In the genomic region with DNA sequence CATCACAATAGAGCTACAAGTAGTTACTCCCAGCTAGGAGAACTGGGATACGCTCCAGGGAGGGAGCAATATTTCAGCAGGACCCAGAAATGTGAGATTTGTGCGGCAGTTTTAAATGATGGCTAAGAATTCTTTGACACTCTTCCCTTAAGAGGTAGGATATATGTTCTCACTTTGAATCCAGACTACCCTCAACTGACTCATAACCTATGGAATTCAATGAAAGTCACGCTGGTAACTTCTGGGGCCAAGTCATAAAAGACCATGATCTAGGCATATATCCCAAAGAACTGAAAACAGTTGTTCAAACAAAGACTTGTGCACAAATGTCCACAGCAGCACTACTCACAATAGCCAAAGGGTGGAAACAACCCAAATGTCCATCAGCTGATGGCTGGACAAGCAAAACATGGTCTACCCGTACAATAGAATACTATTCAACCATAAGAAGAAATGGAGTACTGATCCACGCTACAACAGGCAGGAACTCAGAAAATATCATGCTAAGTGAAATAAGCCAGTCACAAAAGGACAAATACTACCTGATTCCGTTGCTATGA, we compare ENCODE assay signal across 1 cellular context.
TF ChIP-seq lines count a peak whose summit lies in the region.

No MANE protein-coding gene starts in this region.

TF ChIP-seq in HepG2, 621 proteins besides CTCF, POLR2A, EP300 and RAD21:
- no peak for TF ChIP-seq RARA (CRISPR knock-in tag; IDR thresholded peaks at IDR 0.05)
- no peak for TF ChIP-seq PAWR (CRISPR knock-in tag; IDR thresholded peaks at IDR 0.05; ENCODE audit: borderline replicate concordance)
- no peak for TF ChIP-seq ZNF513 (CRISPR knock-in tag; conservative IDR thresholded peaks at IDR 0.05)
- TF ChIP-seq STAT5B (CRISPR knock-in tag; IDR thresholded peaks at IDR 0.05), result no peak
- TF ChIP-seq, protein P1, sequence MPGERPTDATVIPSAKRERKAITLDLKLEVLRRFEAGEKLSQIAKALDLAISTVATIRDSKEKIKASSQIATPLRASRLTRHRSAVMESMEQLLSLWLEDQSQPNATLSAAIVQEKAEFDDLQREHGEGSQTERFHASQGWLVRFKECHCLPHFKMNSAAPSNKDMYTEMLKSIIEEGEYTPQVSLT (CRISPR knock-in tag; IDR thresholded peaks at IDR 0.05; ENCODE audit: borderline replicate concordance, low read depth), result no peak
- no peak for TF ChIP-seq ZBTB42 (CRISPR knock-in tag; IDR thresholded peaks at IDR 0.05)
- TF ChIP-seq ZNF335 (CRISPR knock-in tag; IDR thresholded peaks at IDR 0.05), result no peak
- no peak for TF ChIP-seq ZNF776 (CRISPR knock-in tag; IDR thresholded peaks at IDR 0.05)
- TF ChIP-seq PHB2 (IDR thresholded peaks at IDR 0.05; ENCODE audit: partially characterized antibody), result no peak
- TF ChIP-seq ZNF652 (CRISPR knock-in tag; IDR thresholded peaks at IDR 0.05; ENCODE audit: borderline replicate concordance, low read depth), result no peak
- TF ChIP-seq ZNF75D (CRISPR knock-in tag; IDR thresholded peaks at IDR 0.05; ENCODE audit: borderline replicate concordance), result no peak
- TF ChIP-seq, protein P2, sequence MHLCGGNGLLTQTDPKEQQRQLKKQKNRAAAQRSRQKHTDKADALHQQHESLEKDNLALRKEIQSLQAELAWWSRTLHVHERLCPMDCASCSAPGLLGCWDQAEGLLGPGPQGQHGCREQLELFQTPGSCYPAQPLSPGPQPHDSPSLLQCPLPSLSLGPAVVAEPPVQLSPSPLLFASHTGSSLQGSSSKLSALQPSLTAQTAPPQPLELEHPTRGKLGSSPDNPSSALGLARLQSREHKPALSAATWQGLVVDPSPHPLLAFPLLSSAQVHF (CRISPR knock-in tag; IDR thresholded peaks at IDR 0.05), result no peak
- no peak for TF ChIP-seq ZFX (CRISPR knock-in tag; IDR thresholded peaks at IDR 0.05; ENCODE audit: low read depth)
- TF ChIP-seq ZNF317 (CRISPR knock-in tag; IDR thresholded peaks at IDR 0.05), result no peak
- no peak for TF ChIP-seq ZNF576 (CRISPR knock-in tag; IDR thresholded peaks at IDR 0.05)
- no peak for TF ChIP-seq GMEB1 (CRISPR knock-in tag; IDR thresholded peaks at IDR 0.05; ENCODE audit: borderline replicate concordance)
- TF ChIP-seq REPIN1 (CRISPR knock-in tag; IDR thresholded peaks at IDR 0.05; ENCODE audit: borderline replicate concordance, low read depth), result no peak
- TF ChIP-seq ZNF777 (CRISPR knock-in tag; IDR thresholded peaks at IDR 0.05), result no peak
TF ChIP-seq in HepG2: peak in this region for 0.
